Comparison of ENCODE assay signal across 2 cellular contexts in the genomic region with DNA sequence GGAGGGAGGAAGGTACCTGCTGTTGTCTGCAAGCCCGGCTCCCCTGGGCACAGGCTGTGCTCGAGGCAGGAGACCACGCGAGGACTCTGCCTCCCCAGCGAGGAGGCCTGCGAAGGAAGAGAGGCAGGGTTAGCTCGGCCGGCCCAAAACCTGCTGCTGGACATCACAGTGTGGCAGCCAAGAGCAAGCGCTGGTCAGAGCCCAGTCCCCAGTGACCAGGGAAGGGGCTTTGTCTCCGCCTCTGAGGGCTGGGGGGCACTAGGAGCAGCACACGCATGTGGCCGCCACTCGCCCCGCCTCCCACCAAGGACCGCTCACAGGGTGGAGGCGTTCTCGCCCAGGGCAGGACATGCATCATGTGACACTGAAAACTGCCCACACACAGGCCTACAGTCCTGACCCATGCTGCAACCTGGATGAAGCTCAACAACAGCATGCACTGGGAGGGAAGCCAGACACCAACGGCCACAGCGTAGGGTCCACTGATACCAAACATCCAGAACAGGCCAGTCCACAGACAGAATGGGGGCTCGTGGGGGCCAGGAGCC.
TF ChIP-seq lines count a peak whose summit lies in the region.

No MANE protein-coding gene starts in this region.

TF ChIP-seq in HEK293, 187 proteins besides CTCF, POLR2A, EP300 and RAD21:
- no peak for TF ChIP-seq ZNF843 (tag by site-specific recombination; IDR thresholded peaks at IDR 0.05)
- 0 out of 2 replicates have a peak, but pooled peaks have one; percentile 39 for TF ChIP-seq ZFHX2 (tag by site-specific recombination; conservative IDR thresholded peaks at IDR 0.05)
- TF ChIP-seq HOXC10 (CRISPR knock-in tag; IDR thresholded peaks at IDR 0.05), result no peak
- TF ChIP-seq, protein P1, sequence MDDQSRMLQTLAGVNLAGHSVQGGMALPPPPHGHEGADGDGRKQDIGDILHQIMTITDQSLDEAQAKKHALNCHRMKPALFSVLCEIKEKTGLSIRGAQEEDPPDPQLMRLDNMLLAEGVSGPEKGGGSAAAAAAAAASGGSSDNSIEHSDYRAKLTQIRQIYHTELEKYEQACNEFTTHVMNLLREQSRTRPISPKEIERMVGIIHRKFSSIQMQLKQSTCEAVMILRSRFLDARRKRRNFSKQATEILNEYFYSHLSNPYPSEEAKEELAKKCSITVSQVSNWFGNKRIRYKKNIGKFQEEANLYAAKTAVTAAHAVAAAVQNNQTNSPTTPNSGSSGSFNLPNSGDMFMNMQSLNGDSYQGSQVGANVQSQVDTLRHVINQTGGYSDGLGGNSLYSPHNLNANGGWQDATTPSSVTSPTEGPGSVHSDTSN (CRISPR knock-in tag; IDR thresholded peaks at IDR 0.05), result no peak

TF ChIP-seq in H1, 55 proteins besides CTCF, POLR2A, EP300 and RAD21:
- TF ChIP-seq SUZ12 (IDR thresholded peaks at IDR 0.05; ENCODE audit: low read length) (no peak), TEAD4 (IDR thresholded peaks at IDR 0.05; ENCODE audit: low read depth, low read length) (no peak), RFX5 (IDR thresholded peaks at IDR 0.05; ENCODE audit: borderline replicate concordance, low read depth, low read length) (no peak), CREB1 (IDR thresholded peaks at IDR 0.05) (no peak), EGR1 (IDR thresholded peaks at IDR 0.05; ENCODE audit: borderline replicate concordance, low read depth, low read length) (no peak), SP1 (IDR thresholded peaks at IDR 0.05; ENCODE audit: low read depth, low read length) (no peak), BACH1 (IDR thresholded peaks at IDR 0.05; ENCODE audit: low read length) (no peak), SIX5 (IDR thresholded peaks at IDR 0.05; ENCODE audit: low read depth, low read length) (no peak), YY1 (IDR thresholded peaks at IDR 0.05; ENCODE audit: low read depth, low read length) (no peak), HDAC6 (IDR thresholded peaks at IDR 0.05; ENCODE audit: low read depth, low read length) (no peak), SP4 (IDR thresholded peaks at IDR 0.05; ENCODE audit: low read length) (no peak), SIRT6 (IDR thresholded peaks at IDR 0.05; ENCODE audit: low read length) (no peak), CBX8 (IDR thresholded peaks at IDR 0.05; ENCODE audit: borderline replicate concordance, low read depth, low read length) (no peak), KDM5A (IDR thresholded peaks at IDR 0.05; ENCODE audit: low read length) (no peak), ZNF274 (IDR thresholded peaks at IDR 0.05; ENCODE audit: borderline replicate concordance, extremely low read depth, low read length) (no peak), TCF12 (IDR thresholded peaks at IDR 0.05; ENCODE audit: low read depth, low read length) (no peak), FOSL1 (IDR thresholded peaks at IDR 0.05; ENCODE audit: insufficient read depth, low read depth, low read length) (no peak)
- TF ChIP-seq, protein P2, sequence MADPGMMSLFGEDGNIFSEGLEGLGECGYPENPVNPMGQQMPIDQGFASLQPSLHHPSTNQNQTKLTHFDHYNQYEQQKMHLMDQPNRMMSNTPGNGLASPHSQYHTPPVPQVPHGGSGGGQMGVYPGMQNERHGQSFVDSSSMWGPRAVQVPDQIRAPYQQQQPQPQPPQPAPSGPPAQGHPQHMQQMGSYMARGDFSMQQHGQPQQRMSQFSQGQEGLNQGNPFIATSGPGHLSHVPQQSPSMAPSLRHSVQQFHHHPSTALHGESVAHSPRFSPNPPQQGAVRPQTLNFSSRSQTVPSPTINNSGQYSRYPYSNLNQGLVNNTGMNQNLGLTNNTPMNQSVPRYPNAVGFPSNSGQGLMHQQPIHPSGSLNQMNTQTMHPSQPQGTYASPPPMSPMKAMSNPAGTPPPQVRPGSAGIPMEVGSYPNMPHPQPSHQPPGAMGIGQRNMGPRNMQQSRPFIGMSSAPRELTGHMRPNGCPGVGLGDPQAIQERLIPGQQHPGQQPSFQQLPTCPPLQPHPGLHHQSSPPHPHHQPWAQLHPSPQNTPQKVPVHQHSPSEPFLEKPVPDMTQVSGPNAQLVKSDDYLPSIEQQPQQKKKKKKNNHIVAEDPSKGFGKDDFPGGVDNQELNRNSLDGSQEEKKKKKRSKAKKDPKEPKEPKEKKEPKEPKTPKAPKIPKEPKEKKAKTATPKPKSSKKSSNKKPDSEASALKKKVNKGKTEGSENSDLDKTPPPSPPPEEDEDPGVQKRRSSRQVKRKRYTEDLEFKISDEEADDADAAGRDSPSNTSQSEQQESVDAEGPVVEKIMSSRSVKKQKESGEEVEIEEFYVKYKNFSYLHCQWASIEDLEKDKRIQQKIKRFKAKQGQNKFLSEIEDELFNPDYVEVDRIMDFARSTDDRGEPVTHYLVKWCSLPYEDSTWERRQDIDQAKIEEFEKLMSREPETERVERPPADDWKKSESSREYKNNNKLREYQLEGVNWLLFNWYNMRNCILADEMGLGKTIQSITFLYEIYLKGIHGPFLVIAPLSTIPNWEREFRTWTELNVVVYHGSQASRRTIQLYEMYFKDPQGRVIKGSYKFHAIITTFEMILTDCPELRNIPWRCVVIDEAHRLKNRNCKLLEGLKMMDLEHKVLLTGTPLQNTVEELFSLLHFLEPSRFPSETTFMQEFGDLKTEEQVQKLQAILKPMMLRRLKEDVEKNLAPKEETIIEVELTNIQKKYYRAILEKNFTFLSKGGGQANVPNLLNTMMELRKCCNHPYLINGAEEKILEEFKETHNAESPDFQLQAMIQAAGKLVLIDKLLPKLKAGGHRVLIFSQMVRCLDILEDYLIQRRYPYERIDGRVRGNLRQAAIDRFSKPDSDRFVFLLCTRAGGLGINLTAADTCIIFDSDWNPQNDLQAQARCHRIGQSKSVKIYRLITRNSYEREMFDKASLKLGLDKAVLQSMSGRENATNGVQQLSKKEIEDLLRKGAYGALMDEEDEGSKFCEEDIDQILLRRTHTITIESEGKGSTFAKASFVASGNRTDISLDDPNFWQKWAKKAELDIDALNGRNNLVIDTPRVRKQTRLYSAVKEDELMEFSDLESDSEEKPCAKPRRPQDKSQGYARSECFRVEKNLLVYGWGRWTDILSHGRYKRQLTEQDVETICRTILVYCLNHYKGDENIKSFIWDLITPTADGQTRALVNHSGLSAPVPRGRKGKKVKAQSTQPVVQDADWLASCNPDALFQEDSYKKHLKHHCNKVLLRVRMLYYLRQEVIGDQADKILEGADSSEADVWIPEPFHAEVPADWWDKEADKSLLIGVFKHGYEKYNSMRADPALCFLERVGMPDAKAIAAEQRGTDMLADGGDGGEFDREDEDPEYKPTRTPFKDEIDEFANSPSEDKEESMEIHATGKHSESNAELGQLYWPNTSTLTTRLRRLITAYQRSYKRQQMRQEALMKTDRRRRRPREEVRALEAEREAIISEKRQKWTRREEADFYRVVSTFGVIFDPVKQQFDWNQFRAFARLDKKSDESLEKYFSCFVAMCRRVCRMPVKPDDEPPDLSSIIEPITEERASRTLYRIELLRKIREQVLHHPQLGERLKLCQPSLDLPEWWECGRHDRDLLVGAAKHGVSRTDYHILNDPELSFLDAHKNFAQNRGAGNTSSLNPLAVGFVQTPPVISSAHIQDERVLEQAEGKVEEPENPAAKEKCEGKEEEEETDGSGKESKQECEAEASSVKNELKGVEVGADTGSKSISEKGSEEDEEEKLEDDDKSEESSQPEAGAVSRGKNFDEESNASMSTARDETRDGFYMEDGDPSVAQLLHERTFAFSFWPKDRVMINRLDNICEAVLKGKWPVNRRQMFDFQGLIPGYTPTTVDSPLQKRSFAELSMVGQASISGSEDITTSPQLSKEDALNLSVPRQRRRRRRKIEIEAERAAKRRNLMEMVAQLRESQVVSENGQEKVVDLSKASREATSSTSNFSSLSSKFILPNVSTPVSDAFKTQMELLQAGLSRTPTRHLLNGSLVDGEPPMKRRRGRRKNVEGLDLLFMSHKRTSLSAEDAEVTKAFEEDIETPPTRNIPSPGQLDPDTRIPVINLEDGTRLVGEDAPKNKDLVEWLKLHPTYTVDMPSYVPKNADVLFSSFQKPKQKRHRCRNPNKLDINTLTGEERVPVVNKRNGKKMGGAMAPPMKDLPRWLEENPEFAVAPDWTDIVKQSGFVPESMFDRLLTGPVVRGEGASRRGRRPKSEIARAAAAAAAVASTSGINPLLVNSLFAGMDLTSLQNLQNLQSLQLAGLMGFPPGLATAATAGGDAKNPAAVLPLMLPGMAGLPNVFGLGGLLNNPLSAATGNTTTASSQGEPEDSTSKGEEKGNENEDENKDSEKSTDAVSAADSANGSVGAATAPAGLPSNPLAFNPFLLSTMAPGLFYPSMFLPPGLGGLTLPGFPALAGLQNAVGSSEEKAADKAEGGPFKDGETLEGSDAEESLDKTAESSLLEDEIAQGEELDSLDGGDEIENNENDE (IDR thresholded peaks at IDR 0.05; ENCODE audit: insufficient replicate concordance, low read length), result no peak
